ENCODE assay signal across 32 cellular contexts in genomic region chr20:64220420-64220819, GRCh38. TPM values are rescaled to one million over a fixed set of nuclear protein-coding genes. Genes with fewer than 3 reads are reported as not detected.
"Had no signal": no experiment of that assay in that cellular context is flagged by ENCODE, and none has a peak within 500 bp of the region (broad histone marks: within the 10 kb centered on the region; RNA-seq: fewer than 3 reads in every experiment).

No MANE protein-coding gene starts in this region.

- ATAC-seq: activated CD4-positive, CD25-positive, alpha-beta regulatory T cell treated with anti-CD3 and anti-CD28 coated beads, Interleukin-2, amount 50 U/mL, for 24 hours; activated CD8-positive, alpha-beta T cell treated with anti-CD3 and anti-CD28 coated beads for 36 hours; activated naive CD4-positive, alpha-beta T cell treated with anti-CD3 and anti-CD28 coated beads, Interleukin-2, amount 50 U/mL, for 72 hours; activated T-cell treated with anti-CD3 and anti-CD28 coated beads, Interleukin-2, amount 50 U/mL, for 4 hours; activated T-helper 17 cell treated with anti-CD3 and anti-CD28 coated beads, Interleukin-2, amount 50 U/mL, for 72 hours; esophagus mucosa; foreskin keratinocyte; gastrocnemius medialis; T-helper 17 cell had no signal

- H3K27ac ChIP-seq: ascending aorta, breast epithelium, cardiac muscle cell, coronary artery, dorsolateral prefrontal cortex, foreskin keratinocyte, gastrocnemius medialis, WERI-Rb-1 had no signal

- H3K4me1 ChIP-seq: ascending aorta, breast epithelium had no signal

- H3K4me3 ChIP-seq: ascending aorta, breast epithelium, cardiac muscle cell, coronary artery, dorsolateral prefrontal cortex, gastrocnemius medialis had no signal

- DNase-seq: activated B cell treated with CpG ODN at 0.5 μM for 24 hours; activated CD4-positive, alpha-beta T cell treated with anti-CD3 and anti-CD28 coated beads for 48 hours; activated CD4-positive, alpha-beta T cell treated with anti-CD3 and anti-CD28 coated beads, Interleukin-2, amount 50 U/mL, for 1 hour; activated CD4-positive, alpha-beta T cell treated with anti-CD3 and anti-CD28 coated beads, Interleukin-2, amount 50 U/mL, for 48 hours; activated CD8-positive, alpha-beta memory T cell treated with anti-CD3 and anti-CD28 coated beads for 24 hours; activated CD8-positive, alpha-beta T cell treated with anti-CD3 and anti-CD28 coated beads for 36 hours; activated effector memory CD4-positive, alpha-beta T cell treated with Interleukin-2 at 50 U/mL for 16 hours; activated gamma-delta T cell treated with Interleukin-2 at 50 U/mL for 16 hours; activated naive CD4-positive, alpha-beta T cell treated with anti-CD3 and anti-CD28 coated beads for 36 hours; activated naive CD8-positive, alpha-beta T cell treated with anti-CD3 and anti-CD28 coated beads, Interleukin-2, amount 10 ng/mL, durations not matched to agents 7 days and 5 days; activated T-cell treated with anti-CD3 and anti-CD28 coated beads, Interleukin-2, amount 50 U/mL, for 4 hours; central memory CD4-positive, alpha-beta T cell; cerebellar nuclear complex; dorsolateral prefrontal cortex; effector memory CD4-positive, alpha-beta T cell; endodermal cell; foreskin keratinocyte; gastrocnemius medialis; glutamatergic neuron; T-helper 1 cell; T-helper 17 cell; T1000; WERI-Rb-1 had no signal

- H3K36me3 ChIP-seq: ascending aorta, breast epithelium, cardiac muscle cell, gastrocnemius medialis had no signal

- H3K27me3 ChIP-seq: ascending aorta, cardiac muscle cell, foreskin keratinocyte, gastrocnemius medialis had no signal

- H3K9me3 ChIP-seq: ascending aorta, breast epithelium, gastrocnemius medialis had no signal

RNA-seq across cellular contexts. Expression of gene MYT1, which starts 56.2 kb away (rescaled TPM):
- total RNA-seq: activated CD8-positive, alpha-beta T cell treated with anti-CD3 and anti-CD28 coated beads for 36 hours; activated T-cell treated with anti-CD3 and anti-CD28 coated beads, Interleukin-2, amount 50 U/mL, for 4 hours; ascending aorta; epithelial cell of proximal tubule; esophagus mucosa; foreskin keratinocyte; gastrocnemius medialis; T-helper 17 cell had no signal
